Comparison of ENCODE assay signal across 30 cellular contexts in genomic region chr11:12306830-12307229, GRCh38.
"Had no signal": no experiment of that assay in that cellular context is flagged by ENCODE, and none has a peak within 500 bp of the region (broad histone marks: within the 10 kb centered on the region; RNA-seq: fewer than 3 reads in every experiment).

No MANE protein-coding gene starts in this region.

- H3K36me3 ChIP-seq: left lung, neural progenitor cell, neutrophil, stomach, thyroid gland, transverse colon, upper lobe of left lung, vagina had no signal

- DNase-seq: hypothalamus; immature natural killer cell; kidney; left colon; left lung; mesendoderm; naive B cell; natural killer cell; nephron progenitor cell; occipital lobe; psoas muscle; stimulated activated CD4-positive, alpha-beta T cell treated with anti-CD3 and anti-CD28 coated beads, Interleukin-12 subunit alpha, Interleukin-12 subunit beta, amount 100 ng/mL, for 4 hours; stimulated activated CD4-positive, alpha-beta T cell treated with anti-CD3 and anti-CD28 coated beads, Interleukin-15, amount 100 ng/mL, for 24 hours; stimulated activated CD4-positive, alpha-beta T cell treated with anti-CD3 and anti-CD28 coated beads, Interleukin-2, amount 100 ng/mL, for 24 hours; stimulated activated CD4-positive, alpha-beta T cell treated with anti-CD3 and anti-CD28 coated beads, Interleukin-4, amount 100 ng/mL, for 1 hour; stimulated activated naive B cell treated with anti-CD40 and anti-IgM and Interleukin-4, amounts not matched to agents 10 μg/mL and 1 μg/mL and 100 μg/mL, for 72 hours; stimulated activated naive CD8-positive, alpha-beta T cell treated with anti-CD3 and anti-CD28 coated beads, Interleukin-15, Interleukin-2, amounts not matched to agents 100 U/mL and 50 U/mL, for 24 hours; stomach; testis; thyroid gland; transverse colon; upper lobe of left lung had no signal

- H3K4me3 ChIP-seq: left lung, lung, neural progenitor cell, psoas muscle, skin epidermis, stomach, testis, thyroid gland, transverse colon, upper lobe of left lung, vagina had no signal

- FAIRE-seq: islet of Langerhans had no signal

- ATAC-seq: left colon; left lung; natural killer cell; psoas muscle; sciatic nerve; stimulated activated naive B cell treated with anti-CD40 and anti-IgM and Interleukin-4, amounts not matched to agents 10 μg/mL and 1 μg/mL and 100 μg/mL, for 72 hours; stimulated activated naive CD8-positive, alpha-beta T cell treated with anti-CD3 and anti-CD28 coated beads, Interleukin-15, Interleukin-2, amounts not matched to agents 100 U/mL and 50 U/mL, for 24 hours had no signal

- H3K4me2 ChIP-seq: neural progenitor cell had no signal

- H3K9me3 ChIP-seq: left lung, neutrophil, psoas muscle, stomach, testis, thyroid gland, transverse colon, upper lobe of left lung, vagina had no signal

- H3K27ac ChIP-seq: left lung, neural progenitor cell, neutrophil, parathyroid adenoma, psoas muscle, skin epidermis, stomach, testis, thyroid gland, transverse colon, upper lobe of left lung, vagina had no signal

- H3K27me3 ChIP-seq: left lung, neural progenitor cell, stomach, testis, thyroid gland, transverse colon, upper lobe of left lung, vagina had no signal

- H3K4me1 ChIP-seq: left lung, neural progenitor cell, parathyroid adenoma, psoas muscle, stomach, testis, thyroid gland, transverse colon, upper lobe of left lung, vagina had no signal
